In genomic region chr9:128553695-128554094, GRCh38 we compare ENCODE assay signal across 9 cellular contexts. TPM values are rescaled to one million over a fixed set of nuclear protein-coding genes. Genes with fewer than 3 reads are reported as not detected.
DNase-seq lines count a peak whose midpoint lies in the region; ATAC-seq and TF ChIP-seq lines count a peak whose summit lies in the region.
"Had no signal": no experiment of that assay in that cellular context is flagged by ENCODE, and none has a peak within 500 bp of the region (broad histone marks: within the 10 kb centered on the region; RNA-seq: fewer than 3 reads in every experiment).

No MANE protein-coding gene starts in this region.

- no peaks in the 10 kb centered on the region for H3K36me3 ChIP-seq in mucosa of rectum (ENCODE audit: control insufficient read depth in 2 of 2, insufficient read depth in 2 of 2, low read length in 2 of 2)

- DNase-seq in AG04450 (ENCODE audit: low read depth, low spot score) (peak; percentile 29), caudate nucleus (lab: John Stamatoyannopoulos, UW) (no peak), NCI-H128 (lab: John Stamatoyannopoulos, UW; ENCODE audit: unreplicated experiment) (no peak), NOMO-1 treated with DMSO at 0.1 percent for 48 hours (lab: John Stamatoyannopoulos, UW; ENCODE audit: unreplicated experiment) (no peak)
- DNase-seq in Jurkat, Clone E6-1 (ENCODE audit: low read depth, low spot score) = no peak
- DNase-seq: NCI-H1436 treated with DMSO at 0.1 percent for 48 hours had no signal

- POLR2A ChIA-PET in AG04450 (lab: Yijun Ruan, JAX) = interaction anchor here (0.9 to 2.2 kb wide), 6 partner anchors 12 to 183 kb away, joined by 3 to 9 read pairs (median 3); partner anchors contain the start of genes CERCAM, GLE1 and URM1

- ATAC-seq in HG02870 (IDR thresholded peaks at IDR 0.05; ENCODE audit: unreplicated experiment) (no peak), GM21390 (IDR thresholded peaks at IDR 0.05; ENCODE audit: unreplicated experiment) (no peak)

- TF ChIP-seq CTCF in AG04450 (IDR thresholded peaks at IDR 0.05; ENCODE audit: low read depth, low read length) = no peak

- no peaks in the 10 kb centered on the region for H3K27me3 ChIP-seq in AG04450 (ENCODE audit: control insufficient read depth, insufficient read depth, low read length)
- no peaks in the 10 kb centered on the region for H3K27me3 ChIP-seq in mucosa of rectum (ENCODE audit: control insufficient read depth in 2 of 2, insufficient read depth in 2 of 2, low read length in 2 of 2)

- H3K9me3 ChIP-seq in AG04450 (ENCODE audit: control insufficient read depth, insufficient read depth, low read length) (no peaks in the 10 kb centered on the region), mucosa of rectum (ENCODE audit: control insufficient read depth in 2 of 2, low read length in 2 of 2) (no peaks in the 10 kb centered on the region)

- H3K4me3 ChIP-seq in AG04450 (ENCODE audit: low read depth, low read length) (peak overlapping the region; percentile 87), mucosa of rectum (ENCODE audit: low read length in 2 of 2) (peak overlapping the region; percentile 94 to 96)
- H3K4me3 ChIP-seq in Jurkat, Clone E6-1 (ENCODE audit: low read length) = peak overlapping the region; percentile 81

- H3K27ac ChIP-seq in AG04450 (ENCODE audit: low read depth, low read length) (peak overlapping the region; percentile 74), caudate nucleus (ENCODE audit: low read depth, low read length) (peak overlapping the region; percentile 87), mucosa of rectum (ENCODE audit: low read depth in 2 of 2, low read length in 2 of 2) (peak overlapping the region; percentile 53 to 88)

- H3K4me1 ChIP-seq in mucosa of rectum (ENCODE audit: control insufficient read depth in 2 of 2, insufficient read depth in 2 of 2, low read length in 2 of 2) = peaks cover 40 to 47% of the 10 kb centered on the region in 2 donors

- H3K9ac ChIP-seq in mucosa of rectum (ENCODE audit: low read depth in 1 of 2, low read length in 2 of 2) = peak overlapping the region; percentile 57 to 86

- CTCF ChIA-PET in AG04450 (lab: Charles Lee) = interaction anchor here (0.6 kb wide), 1 partner anchor 92 kb away, joined by 3 read pairs; no protein-coding TSS in a partner anchor

RNA-seq across cellular contexts. Expression of gene SPTAN1, which starts 1.3 kb away (rescaled TPM):
- polyA plus RNA-seq in AG04450 (2011; rRNA removed) = 211 and 275 TPM in 2 replicates
- polyA minus RNA-seq in AG04450 (2011; rRNA and poly(A)+ RNA removed) = 750 and 947 TPM in 2 replicates
- 191 TPM for polyA plus RNA-seq in Jurkat, Clone E6-1 (2012; ENCODE audit: insufficient read depth, insufficient read length)

RNA-seq across cellular contexts. Expression of gene GLE1, which starts 49.2 kb away (rescaled TPM):
- polyA plus RNA-seq in AG04450 (2011; rRNA removed) = 21.6 and 27.3 TPM in 2 replicates
- 26.6 and 27.5 TPM in 2 replicates for polyA minus RNA-seq in AG04450 (2011; rRNA and poly(A)+ RNA removed)
- 57.7 TPM for polyA plus RNA-seq in Jurkat, Clone E6-1 (2012; ENCODE audit: insufficient read depth, insufficient read length)
